In genomic region chr1:204362984-204363334, GRCh38 we compare ENCODE assay signal across 8 cellular contexts. TPM values are rescaled to one million over a fixed set of nuclear protein-coding genes. Genes with fewer than 3 reads are reported as not detected.
DNase-seq lines count a peak whose midpoint lies in the region; ATAC-seq, FAIRE-seq and TF ChIP-seq lines count a peak whose summit lies in the region.
"Had no signal": no experiment of that assay in that cellular context is flagged by ENCODE, and none has a peak within 500 bp of the region (broad histone marks: within the 10 kb centered on the region; RNA-seq: fewer than 3 reads in every experiment).

No MANE protein-coding gene starts in this region.

- H3K9me3 Mint-ChIP-seq in activated naive CD8-positive, alpha-beta T cell treated with anti-CD3 and anti-CD28 coated beads, Interleukin-2, amount 50 U/mL, for 24 hours = no peaks in the 10 kb centered on the region

- H3K27ac Mint-ChIP-seq in activated naive CD8-positive, alpha-beta T cell treated with anti-CD3 and anti-CD28 coated beads, Interleukin-2, amount 50 U/mL, for 24 hours = peak overlapping the region; percentile 76

- peaks cover 16% of the 10 kb centered on the region for H3K27me3 Mint-ChIP-seq in activated naive CD8-positive, alpha-beta T cell treated with anti-CD3 and anti-CD28 coated beads, Interleukin-2, amount 50 U/mL, for 24 hours

- H3K9ac ChIP-seq in HUES48 (ENCODE audit: low read depth, low read length) = no peak overlapping the region
- H3K9ac ChIP-seq in kidney (ENCODE audit: low read length in 2 of 2) = peak overlapping the region; percentile 57 to 74
- H3K9ac ChIP-seq in subcutaneous abdominal adipose tissue (ENCODE audit: low read length in 5 of 5) = peak overlapping the region in 4 of 5 donors; percentile 26 to 59 (median 30)

- H3K27ac ChIP-seq in HUES48 (ENCODE audit: low read depth, low read length) (no peak overlapping the region), kidney (ENCODE audit: low read depth in 2 of 2, low read length in 2 of 2) (peak overlapping the region in 1 of 2 donors; percentile 76), subcutaneous abdominal adipose tissue (ENCODE audit: low read depth, low read length) (no peak overlapping the region)

- peaks cover 15% of the 10 kb centered on the region for H3K4me1 ChIP-seq in HUES48 (ENCODE audit: control insufficient read depth, insufficient read depth, low read length)
- H3K4me1 ChIP-seq in kidney (ENCODE audit: control insufficient read depth in 1 of 2, insufficient read depth in 1 of 2, low read depth in 1 of 2, low read length in 2 of 2) = peaks cover 8 to 11% of the 10 kb centered on the region in 2 donors
- peaks cover 0 to 19% (median 11%) of the 10 kb centered on the region in 5 donors for H3K4me1 ChIP-seq in subcutaneous abdominal adipose tissue (ENCODE audit: control insufficient read depth in 5 of 5, insufficient read depth in 5 of 5, low read length in 5 of 5)

- no peaks in the 10 kb centered on the region for H3K9me3 ChIP-seq in HUES48 (ENCODE audit: control insufficient read depth, insufficient read depth, low read length)
- no peaks in the 10 kb centered on the region for H3K9me3 ChIP-seq in kidney (ENCODE audit: control insufficient read depth in 1 of 2, low read length in 2 of 2)
- no peaks in the 10 kb centered on the region for H3K9me3 ChIP-seq in subcutaneous abdominal adipose tissue (ENCODE audit: control insufficient read depth in 5 of 5, low read length in 5 of 5)

- TF ChIP-seq CTCF in kidney (IDR thresholded peaks at IDR 0.05; ENCODE audit: borderline replicate concordance, extremely low read depth, insufficient read depth) = no peak

- peaks cover 35% of the 10 kb centered on the region for H3K4me1 Mint-ChIP-seq in activated naive CD8-positive, alpha-beta T cell treated with anti-CD3 and anti-CD28 coated beads, Interleukin-2, amount 50 U/mL, for 24 hours

- peak overlapping the region; percentile 61 for H3K4me3 ChIP-seq in HUES48 (ENCODE audit: low read depth, low read length)
- H3K4me3 ChIP-seq in kidney (ENCODE audit: low read length in 2 of 2) = peak overlapping the region; percentile 35 to 55
- peak overlapping the region in 4 of 5 donors; percentile 58 to 70 (median 61) for H3K4me3 ChIP-seq in subcutaneous abdominal adipose tissue (ENCODE audit: low read depth in 1 of 5, low read length in 5 of 5)

- ATAC-seq in activated naive CD8-positive, alpha-beta T cell treated with anti-CD3 and anti-CD28 coated beads, Interleukin-2, amount 50 U/mL, for 24 hours = no peak
- no peak for ATAC-seq in HG03520 (IDR thresholded peaks at IDR 0.05; ENCODE audit: unreplicated experiment)

- H3K4me3 Mint-ChIP-seq in activated naive CD8-positive, alpha-beta T cell treated with anti-CD3 and anti-CD28 coated beads, Interleukin-2, amount 50 U/mL, for 24 hours = peak overlapping the region; percentile 24

- H3K36me3 Mint-ChIP-seq in activated naive CD8-positive, alpha-beta T cell treated with anti-CD3 and anti-CD28 coated beads, Interleukin-2, amount 50 U/mL, for 24 hours (ENCODE audit: low read depth) = no peaks in the 10 kb centered on the region

- no peak for FAIRE-seq in kidney (lab: Jason Lieb, UNC)
- FAIRE-seq: endometrium had no signal

- DNase-seq in activated naive CD8-positive, alpha-beta T cell treated with anti-CD3 and anti-CD28 coated beads, Interleukin-2, amount 50 U/mL, for 24 hours = no peak
- no peak for DNase-seq in kidney
- no peak for DNase-seq in kidney glomerular epithelial cell (lab: John Stamatoyannopoulos, UW)
- DNase-seq in HCEC 1CT = no peak

- intact Hi-C loops in kidney (cut with DNase I) = loop anchor here (10.0 kb wide), 2 partner anchors 148 to 198 kb away; partner anchors contain the start of genes GOLT1A and REN

- H3K36me3 ChIP-seq in HUES48 (ENCODE audit: control insufficient read depth, insufficient read depth, low read length) (no peaks in the 10 kb centered on the region), kidney (ENCODE audit: control insufficient read depth in 1 of 2, insufficient read depth in 2 of 2, low read length in 2 of 2) (peaks cover 0 to 3% of the 10 kb centered on the region in 2 donors), subcutaneous abdominal adipose tissue (ENCODE audit: control insufficient read depth in 5 of 5, insufficient read depth in 5 of 5, low read length in 5 of 5) (no peaks in the 10 kb centered on the region)

- peaks cover 20% of the 10 kb centered on the region for H3K27me3 ChIP-seq in HUES48 (ENCODE audit: control insufficient read depth, insufficient read depth, low read length)
- H3K27me3 ChIP-seq in subcutaneous abdominal adipose tissue (ENCODE audit: control insufficient read depth in 5 of 5, insufficient read depth in 4 of 5, low read length in 5 of 5) = peaks cover 0 to 20% (median 5%) of the 10 kb centered on the region in 5 donors

RNA-seq across cellular contexts. Expression of gene PLEKHA6, which starts 3.2 kb away (rescaled TPM):
- total RNA-seq in kidney = 65.1 TPM
- polyA plus RNA-seq in kidney (ENCODE audit: insufficient read depth, low read depth, low replicate concordance) = 17.5 TPM

RNA-seq across cellular contexts. Expression of gene PPP1R15B, which starts 48.7 kb away (rescaled TPM):
- 41.6 TPM for total RNA-seq in kidney
- polyA plus RNA-seq in kidney (ENCODE audit: insufficient read depth, low read depth, low replicate concordance) = 12.3 TPM
